Comparison of ENCODE assay signal across 27 cellular contexts in the genomic region with DNA sequence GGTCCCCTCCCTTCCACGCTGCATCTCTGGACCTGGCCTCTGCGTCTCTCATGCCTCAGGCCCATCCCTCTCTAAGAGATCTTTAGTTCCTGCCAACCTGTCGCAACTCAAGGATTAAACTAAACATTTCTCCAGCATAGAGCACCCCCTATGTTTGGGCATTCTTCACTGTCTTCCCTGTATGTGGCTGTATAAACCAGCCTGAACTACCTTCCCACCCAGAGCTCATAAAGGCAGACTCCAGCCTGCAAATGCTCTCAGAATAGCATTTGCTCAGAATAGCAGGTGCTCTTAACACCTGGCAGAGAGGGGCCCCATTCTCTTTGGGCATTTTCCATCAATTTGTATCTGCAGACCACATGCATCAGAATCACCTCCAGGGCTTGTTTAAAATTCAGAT.
DNase-seq lines count a peak whose midpoint lies in the region; ATAC-seq and TF ChIP-seq lines count a peak whose summit lies in the region.
"Had no signal": no experiment of that assay in that cellular context is flagged by ENCODE, and none has a peak within 500 bp of the region (broad histone marks: within the 10 kb centered on the region; RNA-seq: fewer than 3 reads in every experiment).

No MANE protein-coding gene starts in this region.

- H3K4me1 Mint-ChIP-seq in T-helper 2 cell treated with Interferon-gamma antibody and Interleukin-4, amounts not matched to agents 5 μg/mL and 100 μg/mL, for 36 hours (ENCODE audit: low read depth), result peaks cover 36% of the 10 kb centered on the region
- H3K4me1 Mint-ChIP-seq in stimulated activated effector memory CD8-positive, alpha-beta T cell treated with anti-CD3 and anti-CD28 coated beads, Interleukin-12 subunit alpha, Interleukin-12 subunit beta, amount 100 ng/mL, for 72 hours, result peaks cover 44% of the 10 kb centered on the region
- H3K4me1 Mint-ChIP-seq: nephron progenitor cell had no signal

- H3K4me3 Mint-ChIP-seq in T-helper 2 cell treated with Interferon-gamma antibody and Interleukin-4, amounts not matched to agents 5 μg/mL and 100 μg/mL, for 36 hours, result no peak overlapping the region
- H3K4me3 Mint-ChIP-seq in stimulated activated effector memory CD8-positive, alpha-beta T cell treated with anti-CD3 and anti-CD28 coated beads, Interleukin-12 subunit alpha, Interleukin-12 subunit beta, amount 100 ng/mL, for 72 hours, result no peak overlapping the region
- H3K4me3 Mint-ChIP-seq: activated T-helper 1 cell treated with anti-CD3 and anti-CD28 coated beads, Interleukin-12 subunit alpha, Interleukin-12 subunit beta, Interleukin-2, Interleukin-4 antibody, amounts not matched to agents 30 ng/mL and 10 ng/mL and 1 ng/mL, durations not matched to agents 14 hours and 24 hours and 36 hours; mesothelial cell of epicardium; nephron progenitor cell had no signal

- TF ChIP-seq CTCF in KMS-11 (conservative IDR thresholded peaks at IDR 0.05; ENCODE audit: low read depth, low read length), result no peak
- 0 out of 2 replicates have a peak, but pooled peaks have one; percentile 28 for TF ChIP-seq CTCF in WERI-Rb-1 (IDR thresholded peaks at IDR 0.05; ENCODE audit: low read depth, low read length)

- no peaks in the 10 kb centered on the region for H3K9me3 ChIP-seq in WERI-Rb-1 (ENCODE audit: severe bottlenecking)
- H3K9me3 ChIP-seq: A549, ascending aorta, left lung, right lobe of liver, upper lobe of left lung had no signal

- no peak for DNase-seq in T-helper 2 cell treated with Interferon-gamma antibody and Interleukin-4, amounts not matched to agents 5 μg/mL and 100 μg/mL, for 36 hours (ENCODE audit: low spot score)
- DNase-seq in T-helper 2 cell (no peak), WERI-Rb-1 (no peak), OCI-M2 (lab: John Stamatoyannopoulos, UW; ENCODE audit: unreplicated experiment) (no peak), DMS79 (lab: John Stamatoyannopoulos, UW) (no peak), occipital lobe (lab: John Stamatoyannopoulos, UW) (no peak)
- no peak for DNase-seq in stimulated activated effector memory CD8-positive, alpha-beta T cell treated with anti-CD3 and anti-CD28 coated beads, Interleukin-12 subunit alpha, Interleukin-12 subunit beta, amount 100 ng/mL, for 72 hours (ENCODE audit: low spot score in 2 of 2)
- DNase-seq: activated CD4-positive, CD25-positive, alpha-beta regulatory T cell treated with anti-CD3 and anti-CD28 coated beads, Interleukin-2, amount 50 U/mL, for 72 hours; caudate nucleus; DMS 273 treated with DMSO at 0.1 percent for 48 hours; dorsolateral prefrontal cortex; GF-D8; HCEC 1CT; head of caudate nucleus; Kasumi-1; left lung; NCI-H1092 treated with DMSO at 0.1 percent for 48 hours; NCI-H2029; nephron progenitor cell; right lobe of liver; upper lobe of left lung had no signal

- H3K27ac ChIP-seq in KMS-11, result peak overlapping the region; percentile 63; the same call in 1 of the 2 replicates
- H3K27ac ChIP-seq in WERI-Rb-1, result no peak overlapping the region
- H3K27ac ChIP-seq: A549, ascending aorta, dorsolateral prefrontal cortex, left lung, right lobe of liver had no signal

- no peak for ATAC-seq in stimulated activated effector memory CD8-positive, alpha-beta T cell treated with anti-CD3 and anti-CD28 coated beads, Interleukin-12 subunit alpha, Interleukin-12 subunit beta, amount 100 ng/mL, for 72 hours
- ATAC-seq: A549; activated naive CD4-positive, alpha-beta T cell treated with anti-CD3 and anti-CD28 coated beads, Interleukin-2, amount 50 U/mL, for 72 hours; left lung; right lobe of liver had no signal

- H2AFZ ChIP-seq in KMS-11 (ENCODE audit: low read depth), result no peak overlapping the region; the same call in 1 of the 2 replicates

- H3K4me2 ChIP-seq in KMS-11, result peak overlapping the region; percentile 68
- H3K4me2 ChIP-seq: A549 had no signal

- H4K20me1 ChIP-seq in KMS-11 (ENCODE audit: insufficient read depth), result no peaks in the 10 kb centered on the region

- H3K4me3 ChIP-seq in KMS-11 (IDR thresholded peaks at IDR 0.05; ENCODE audit: insufficient read depth, low read depth, low read length), result no peak overlapping the region
- no peak overlapping the region for H3K4me3 ChIP-seq in WERI-Rb-1 (ENCODE audit: low read depth, low read length)
- H3K4me3 ChIP-seq: A549, ascending aorta, dorsolateral prefrontal cortex, left lung, right lobe of liver, upper lobe of left lung had no signal

- no peaks in the 10 kb centered on the region for H3K36me3 Mint-ChIP-seq in T-helper 2 cell treated with Interferon-gamma antibody and Interleukin-4, amounts not matched to agents 5 μg/mL and 100 μg/mL, for 36 hours (ENCODE audit: low read depth)
- H3K36me3 Mint-ChIP-seq in stimulated activated effector memory CD8-positive, alpha-beta T cell treated with anti-CD3 and anti-CD28 coated beads, Interleukin-12 subunit alpha, Interleukin-12 subunit beta, amount 100 ng/mL, for 72 hours, result no peaks in the 10 kb centered on the region
- H3K36me3 Mint-ChIP-seq: activated naive CD4-positive, alpha-beta T cell treated with anti-CD3 and anti-CD28 coated beads, Interleukin-2, amount 50 U/mL, for 72 hours; mesothelial cell of epicardium had no signal

- H3K27me3 Mint-ChIP-seq in T-helper 2 cell treated with Interferon-gamma antibody and Interleukin-4, amounts not matched to agents 5 μg/mL and 100 μg/mL, for 36 hours (ENCODE audit: low read depth), result peaks cover 11% of the 10 kb centered on the region

- no peaks in the 10 kb centered on the region for H3K27me3 ChIP-seq in KMS-11 (ENCODE audit: insufficient read depth, low read depth)
- H3K27me3 ChIP-seq in WERI-Rb-1 (ENCODE audit: insufficient read depth, low read depth, severe bottlenecking), result no peaks in the 10 kb centered on the region
- H3K27me3 ChIP-seq: ascending aorta, left lung, right lobe of liver, upper lobe of left lung had no signal

- no peak overlapping the region for H3K9ac ChIP-seq in KMS-11

- H3K36me3 ChIP-seq in KMS-11 (ENCODE audit: insufficient read depth) (no peaks in the 10 kb centered on the region), WERI-Rb-1 (no peaks in the 10 kb centered on the region)
- H3K36me3 ChIP-seq: ascending aorta, left lung, right lobe of liver, upper lobe of left lung had no signal

- H3K4me1 ChIP-seq in KMS-11 (ENCODE audit: low read depth, poor library complexity, severe bottlenecking), result peaks cover 50% of the 10 kb centered on the region
- H3K4me1 ChIP-seq: A549, right lobe of liver had no signal

- H3K79me2 ChIP-seq in KMS-11 (ENCODE audit: insufficient read depth, low read depth), result no peaks in the 10 kb centered on the region

- H3K9me3 Mint-ChIP-seq in T-helper 2 cell treated with Interferon-gamma antibody and Interleukin-4, amounts not matched to agents 5 μg/mL and 100 μg/mL, for 36 hours, result no peaks in the 10 kb centered on the region
- no peaks in the 10 kb centered on the region for H3K9me3 Mint-ChIP-seq in stimulated activated effector memory CD8-positive, alpha-beta T cell treated with anti-CD3 and anti-CD28 coated beads, Interleukin-12 subunit alpha, Interleukin-12 subunit beta, amount 100 ng/mL, for 72 hours
- H3K9me3 Mint-ChIP-seq: activated naive CD4-positive, alpha-beta T cell treated with anti-CD3 and anti-CD28 coated beads, Interleukin-2, amount 50 U/mL, for 72 hours; activated T-helper 1 cell treated with anti-CD3 and anti-CD28 coated beads, Interleukin-12 subunit alpha, Interleukin-12 subunit beta, Interleukin-2, Interleukin-4 antibody, amounts not matched to agents 30 ng/mL and 10 ng/mL and 1 ng/mL, durations not matched to agents 14 hours and 24 hours and 36 hours; mesothelial cell of epicardium; nephron progenitor cell had no signal

- H3K27ac Mint-ChIP-seq in T-helper 2 cell treated with Interferon-gamma antibody and Interleukin-4, amounts not matched to agents 5 μg/mL and 100 μg/mL, for 36 hours, result peak overlapping the region; percentile 26
- H3K27ac Mint-ChIP-seq in stimulated activated effector memory CD8-positive, alpha-beta T cell treated with anti-CD3 and anti-CD28 coated beads, Interleukin-12 subunit alpha, Interleukin-12 subunit beta, amount 100 ng/mL, for 72 hours, result peak overlapping the region; percentile 16
- H3K27ac Mint-ChIP-seq: activated T-helper 1 cell treated with anti-CD3 and anti-CD28 coated beads, Interleukin-12 subunit alpha, Interleukin-12 subunit beta, Interleukin-2, Interleukin-4 antibody, amounts not matched to agents 30 ng/mL and 10 ng/mL and 1 ng/mL, durations not matched to agents 14 hours and 24 hours and 36 hours; mesothelial cell of epicardium; nephron progenitor cell had no signal
